Comparison of ENCODE assay signal across 28 cellular contexts in the genomic region with DNA sequence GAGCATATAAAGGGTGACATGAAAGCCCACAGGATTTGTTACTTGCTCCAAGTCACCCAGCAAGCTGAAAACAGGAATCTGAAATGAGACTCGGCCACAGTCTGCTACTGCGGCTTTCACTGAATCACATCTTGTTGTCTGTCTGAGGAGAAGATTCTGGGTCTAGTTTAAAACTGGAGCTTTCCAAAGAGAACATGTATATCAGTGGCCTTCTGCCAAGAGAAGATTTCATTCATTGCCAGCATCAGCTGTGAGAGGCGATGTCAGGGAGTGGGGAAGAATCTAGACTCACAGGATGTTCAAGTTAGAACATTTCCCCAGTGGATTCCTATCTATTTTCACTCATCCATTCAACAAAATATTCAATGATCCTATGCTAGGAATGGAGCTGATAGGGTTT.
"Had no signal": no experiment of that assay in that cellular context is flagged by ENCODE, and none has a peak within 500 bp of the region (broad histone marks: within the 10 kb centered on the region; RNA-seq: fewer than 3 reads in every experiment).

No MANE protein-coding gene starts in this region.

- H3K4me1 ChIP-seq: adrenal gland, breast epithelium had no signal

- H3K27ac ChIP-seq: adrenal gland, breast epithelium, SK-N-MC, VCaP had no signal

- H3K9me3 ChIP-seq: adrenal gland, breast epithelium had no signal

- H3K27ac Mint-ChIP-seq: activated CD4-positive, alpha-beta T cell treated with anti-CD3 and anti-CD28 coated beads for 36 hours; activated CD8-positive, alpha-beta T cell treated with anti-CD3 and anti-CD28 coated beads for 36 hours; activated naive CD8-positive, alpha-beta T cell treated with anti-CD3 and anti-CD28 coated beads, Interleukin-2, amount 10 ng/mL, durations not matched to agents 7 days and 5 days; activated T-cell treated with anti-CD3 and anti-CD28 coated beads, Interleukin-2, amount 50 U/mL, for 72 hours; activated T-helper 2 cell treated with anti-CD3 and anti-CD28 coated beads, Interferon-gamma antibody, Interleukin-2, Interleukin-4, amounts not matched to agents 10 μg/mL and 5 μg/mL and 100 μg/mL, durations not matched to agents 14 hours and 24 hours and 36 hours; T-cell had no signal

- H3K27me3 Mint-ChIP-seq: activated CD4-positive, alpha-beta T cell treated with anti-CD3 and anti-CD28 coated beads for 36 hours; activated CD8-positive, alpha-beta T cell treated with anti-CD3 and anti-CD28 coated beads for 36 hours; activated naive CD8-positive, alpha-beta T cell treated with anti-CD3 and anti-CD28 coated beads, Interleukin-2, amount 10 ng/mL, durations not matched to agents 7 days and 5 days; T-cell had no signal

- H3K36me3 ChIP-seq: adrenal gland, breast epithelium had no signal

- H3K36me3 Mint-ChIP-seq: activated naive CD8-positive, alpha-beta T cell treated with anti-CD3 and anti-CD28 coated beads, Interleukin-2, amount 10 ng/mL, durations not matched to agents 7 days and 5 days; T-cell had no signal

- H3K4me3 ChIP-seq: adrenal gland, breast epithelium, SK-N-MC had no signal

- H3K27me3 ChIP-seq: adrenal gland, breast epithelium had no signal

- H3K4me1 Mint-ChIP-seq: activated CD4-positive, alpha-beta T cell treated with anti-CD3 and anti-CD28 coated beads for 36 hours; activated naive CD8-positive, alpha-beta T cell treated with anti-CD3 and anti-CD28 coated beads, Interleukin-2, amount 10 ng/mL, durations not matched to agents 7 days and 5 days; T-cell had no signal

- ATAC-seq: activated CD4-positive, alpha-beta T cell treated with anti-CD3 and anti-CD28 coated beads for 36 hours; activated CD8-positive, alpha-beta T cell treated with anti-CD3 and anti-CD28 coated beads for 36 hours; activated T-cell treated with anti-CD3 and anti-CD28 coated beads, Interleukin-2, amount 50 U/mL, for 72 hours; Panc1; Right ventricle myocardium inferior; T-cell had no signal

- H3K4me3 Mint-ChIP-seq: activated CD4-positive, alpha-beta T cell treated with anti-CD3 and anti-CD28 coated beads for 36 hours; activated CD8-positive, alpha-beta T cell treated with anti-CD3 and anti-CD28 coated beads for 36 hours; activated naive CD8-positive, alpha-beta T cell treated with anti-CD3 and anti-CD28 coated beads, Interleukin-2, amount 10 ng/mL, durations not matched to agents 7 days and 5 days; activated T-cell treated with anti-CD3 and anti-CD28 coated beads, Interleukin-2, amount 50 U/mL, for 72 hours; T-cell had no signal

- DNase-seq: activated CD4-positive, alpha-beta T cell treated with anti-CD3 and anti-CD28 coated beads for 36 hours; activated CD4-positive, alpha-beta T cell treated with anti-CD3 and anti-CD28 coated beads, Interleukin-2, amount 50 U/mL, for 1 hour; activated CD8-positive, alpha-beta memory T cell treated with anti-CD3 and anti-CD28 coated beads, Interleukin-2, amount 50 U/mL, for 4 hours; activated CD8-positive, alpha-beta T cell treated with anti-CD3 and anti-CD28 coated beads for 36 hours; activated naive CD4-positive, alpha-beta T cell treated with anti-CD3 and anti-CD28 coated beads, Interleukin-2, amount 50 U/mL, for 16 hours; activated naive CD8-positive, alpha-beta T cell treated with anti-CD3 and anti-CD28 coated beads, Interleukin-2, amount 10 ng/mL, durations not matched to agents 7 days and 5 days; activated T-cell treated with anti-CD3 and anti-CD28 coated beads, Interleukin-2, amount 50 U/mL, for 72 hours; adrenal gland; KG1; NCI-H1048; NCI-H146; NCI-H187 treated with DMSO at 0.1 percent for 48 hours; NCI-H2081 treated with DMSO at 0.1 percent for 48 hours; NCI-H2171; NCI-H2227 treated with DMSO at 0.1 percent for 48 hours; NCI-H526 treated with DMSO at 0.1 percent for 48 hours; NK-92 treated with Interleukin-12 subunit alpha and Interleukin-12 subunit beta, amount 100 ng/mL, for 24 hours; OCI-M1; RPMI8226; T-cell; T-helper 2 cell; T1000 had no signal
